Comparison of ENCODE assay signal across 26 cellular contexts in genomic region chr14:98369344-98369743, GRCh38.
"Had no signal": no experiment of that assay in that cellular context is flagged by ENCODE, and none has a peak within 500 bp of the region (broad histone marks: within the 10 kb centered on the region; RNA-seq: fewer than 3 reads in every experiment).

No MANE protein-coding gene starts in this region.

- DNase-seq: immature natural killer cell; left ventricle myocardium inferior; midbrain; mucosa of descending colon; ovary; right lobe of liver; stimulated activated CD4-positive, alpha-beta T cell treated with anti-CD3 and anti-CD28 coated beads, Interleukin-1b, Interleukin-23, amount 100 ng/mL, for 48 hours; stimulated activated CD4-positive, alpha-beta T cell treated with anti-CD3 and anti-CD28 coated beads, Interleukin-2, amount 100 ng/mL, for 48 hours; stimulated activated CD4-positive, alpha-beta T cell treated with anti-CD3 and anti-CD28 coated beads, Interleukin-4, amount 100 ng/mL, for 4 hours; stimulated activated CD8-positive, alpha-beta memory T cell treated with anti-CD3 and anti-CD28 coated beads, Interleukin-4, amount 100 ng/mL, for 48 hours; stimulated activated naive CD8-positive, alpha-beta T cell treated with anti-CD3 and anti-CD28 coated beads, Interleukin-15, Interleukin-2, amounts not matched to agents 100 U/mL and 50 U/mL, for 24 hours; stomach; testis; transverse colon had no signal

- H3K9me3 Mint-ChIP-seq: immature natural killer cell; natural killer cell treated with Interleukin-12 subunit alpha and Interleukin-12 subunit beta and Interleukin-15 and Interleukin-18, amount 100 ng/mL, for 72 hours had no signal

- H3K4me3 Mint-ChIP-seq: immature natural killer cell; memory B cell; natural killer cell treated with Interleukin-12 subunit alpha and Interleukin-12 subunit beta and Interleukin-15 and Interleukin-18, amount 100 ng/mL, for 72 hours; stimulated activated memory B cell treated with anti-CD40 and anti-IgM and Interleukin-4, amounts not matched to agents 10 μg/mL and 1 μg/mL and 100 μg/mL, for 72 hours had no signal

- H3K27ac Mint-ChIP-seq: immature natural killer cell; memory B cell; natural killer cell treated with Interleukin-12 subunit alpha and Interleukin-12 subunit beta and Interleukin-15 and Interleukin-18, amount 100 ng/mL, for 72 hours; progenitor cell of endocrine pancreas; stimulated activated memory B cell treated with anti-CD40 and anti-IgM and Interleukin-4, amounts not matched to agents 10 μg/mL and 1 μg/mL and 100 μg/mL, for 72 hours had no signal

- H3K4me2 ChIP-seq: smooth muscle cell had no signal

- H3K27ac ChIP-seq: left ventricle myocardium inferior, ovary, right atrium auricular region, right lobe of liver, stomach, testis, thyroid gland, transverse colon, upper lobe of left lung, vagina had no signal

- H3K36me3 ChIP-seq: left ventricle myocardium inferior, ovary, right atrium auricular region, right lobe of liver, stomach, thyroid gland, transverse colon, upper lobe of left lung, vagina had no signal

- ATAC-seq: mucosa of descending colon; naive thymus-derived CD4-positive, alpha-beta T cell; natural killer cell treated with Interleukin-12 subunit alpha and Interleukin-12 subunit beta and Interleukin-15 and Interleukin-18, amount 100 ng/mL, for 72 hours; right lobe of liver; stimulated activated memory B cell treated with anti-CD40 and anti-IgM and Interleukin-4, amounts not matched to agents 10 μg/mL and 1 μg/mL and 100 μg/mL, for 72 hours; stimulated activated naive CD8-positive, alpha-beta T cell treated with anti-CD3 and anti-CD28 coated beads, Interleukin-15, Interleukin-2, amounts not matched to agents 100 U/mL and 50 U/mL, for 24 hours had no signal

- H3K27me3 ChIP-seq: ovary, right atrium auricular region, right lobe of liver, stomach, testis, thyroid gland, transverse colon, upper lobe of left lung, vagina had no signal

- FAIRE-seq: islet of Langerhans had no signal

- H3K4me1 Mint-ChIP-seq: memory B cell; stimulated activated memory B cell treated with anti-CD40 and anti-IgM and Interleukin-4, amounts not matched to agents 10 μg/mL and 1 μg/mL and 100 μg/mL, for 72 hours had no signal

- H3K36me3 Mint-ChIP-seq: immature natural killer cell; memory B cell; natural killer cell treated with Interleukin-12 subunit alpha and Interleukin-12 subunit beta and Interleukin-15 and Interleukin-18, amount 100 ng/mL, for 72 hours; stimulated activated memory B cell treated with anti-CD40 and anti-IgM and Interleukin-4, amounts not matched to agents 10 μg/mL and 1 μg/mL and 100 μg/mL, for 72 hours had no signal

- H3K9me3 ChIP-seq: left ventricle myocardium inferior, mucosa of descending colon, ovary, right atrium auricular region, right lobe of liver, testis, thyroid gland, transverse colon, upper lobe of left lung, vagina had no signal

- H3K4me1 ChIP-seq: left ventricle myocardium inferior, right atrium auricular region, right lobe of liver, stomach, testis, transverse colon, upper lobe of left lung had no signal

- H3K27me3 Mint-ChIP-seq: memory B cell; stimulated activated memory B cell treated with anti-CD40 and anti-IgM and Interleukin-4, amounts not matched to agents 10 μg/mL and 1 μg/mL and 100 μg/mL, for 72 hours had no signal

- H3K4me3 ChIP-seq: left ventricle myocardium inferior, lung, mucosa of descending colon, ovary, right atrium auricular region, right lobe of liver, smooth muscle cell, stomach, testis, thyroid gland, transverse colon, upper lobe of left lung, vagina had no signal
